In genomic region chr2:176822060-176822459, GRCh38 we compare ENCODE assay signal across 27 cellular contexts.
"Had no signal": no experiment of that assay in that cellular context is flagged by ENCODE, and none has a peak within 500 bp of the region (broad histone marks: within the 10 kb centered on the region; RNA-seq: fewer than 3 reads in every experiment).

No MANE protein-coding gene starts in this region.

- H3K36me3 Mint-ChIP-seq: stimulated activated effector memory CD8-positive, alpha-beta T cell treated with anti-CD3 and anti-CD28 coated beads, Interleukin-12 subunit alpha, Interleukin-12 subunit beta, amount 100 ng/mL, for 72 hours; stimulated activated memory B cell treated with anti-CD40 and anti-IgM and Interleukin-4, amounts not matched to agents 10 μg/mL and 1 μg/mL and 100 μg/mL, for 72 hours; stimulated activated naive B cell treated with anti-CD40 and anti-IgM and Interleukin-4, amounts not matched to agents 10 μg/mL and 1 μg/mL and 100 μg/mL, for 72 hours; type B pancreatic cell had no signal

- H3K9me3 ChIP-seq: stomach, suprapubic skin, testis, thoracic aorta, thyroid gland, tibial artery, tibial nerve, transverse colon, upper lobe of left lung, upper lobe of right lung, uterus, vagina had no signal

- H3K4me1 ChIP-seq: stomach, suprapubic skin, testis, thyroid gland, tibial artery, tibial nerve, transverse colon, upper lobe of left lung, upper lobe of right lung had no signal

- DNase-seq: stimulated activated CD4-positive, alpha-beta T cell treated with anti-CD3 and anti-CD28 coated beads, Interleukin-2, amount 100 ng/mL, for 48 hours; stimulated activated CD4-positive, alpha-beta T cell treated with anti-CD3 and anti-CD28 coated beads, Interleukin-4, amount 100 ng/mL, for 1 hour; stimulated activated CD4-positive, alpha-beta T cell treated with anti-CD3 and anti-CD28 coated beads, Interleukin-4, amount 100 ng/mL, for 24 hours; stimulated activated CD4-positive, alpha-beta T cell treated with anti-CD3 and anti-CD28 coated beads, Interleukin-4, amount 100 ng/mL, for 4 hours; stimulated activated CD8-positive, alpha-beta memory T cell treated with anti-CD3 and anti-CD28 coated beads, Interleukin-4, amount 100 ng/mL, for 48 hours; stimulated activated naive B cell treated with anti-CD40 and anti-IgM and Interleukin-4, amounts not matched to agents 10 μg/mL and 1 μg/mL and 100 μg/mL, for 72 hours; stimulated activated naive CD4-positive, alpha-beta T cell; stimulated activated naive CD4-positive, alpha-beta T cell treated with Interleukin-2 at 50 U/mL for 16 hours; stimulated activated naive CD8-positive, alpha-beta T cell treated with anti-CD3 and anti-CD28 coated beads, Interleukin-15, amount 100 ng/mL, for 72 hours; stimulated activated naive CD8-positive, alpha-beta T cell treated with anti-CD3 and anti-CD28 coated beads, Interleukin-15, Interleukin-2, amounts not matched to agents 100 U/mL and 50 U/mL, for 24 hours; stomach; substantia nigra; testis; thyroid gland; tibial artery; transverse colon; upper lobe of left lung; upper lobe of right lung; uterus had no signal

- H3K4me1 Mint-ChIP-seq: stimulated activated memory B cell treated with anti-CD40 and anti-IgM and Interleukin-4, amounts not matched to agents 10 μg/mL and 1 μg/mL and 100 μg/mL, for 72 hours; stimulated activated naive B cell treated with anti-CD40 and anti-IgM and Interleukin-4, amounts not matched to agents 10 μg/mL and 1 μg/mL and 100 μg/mL, for 72 hours had no signal

- H3K27ac Mint-ChIP-seq: stimulated activated effector memory CD8-positive, alpha-beta T cell treated with anti-CD3 and anti-CD28 coated beads, Interleukin-12 subunit alpha, Interleukin-12 subunit beta, amount 100 ng/mL, for 72 hours; stimulated activated memory B cell treated with anti-CD40 and anti-IgM and Interleukin-4, amounts not matched to agents 10 μg/mL and 1 μg/mL and 100 μg/mL, for 72 hours; stimulated activated naive B cell treated with anti-CD40 and anti-IgM and Interleukin-4, amounts not matched to agents 10 μg/mL and 1 μg/mL and 100 μg/mL, for 72 hours; stimulated activated naive CD8-positive, alpha-beta T cell treated with anti-CD3 and anti-CD28 coated beads, Interleukin-15, amount 100 ng/mL, for 72 hours; stimulated activated naive CD8-positive, alpha-beta T cell treated with anti-CD3 and anti-CD28 coated beads, Interleukin-15, Interleukin-2, amounts not matched to agents 100 ng/mL and 50 ng/mL, for 24 hours; type B pancreatic cell had no signal

- H3K4me3 Mint-ChIP-seq: stimulated activated effector memory CD8-positive, alpha-beta T cell treated with anti-CD3 and anti-CD28 coated beads, Interleukin-12 subunit alpha, Interleukin-12 subunit beta, amount 100 ng/mL, for 72 hours; stimulated activated memory B cell treated with anti-CD40 and anti-IgM and Interleukin-4, amounts not matched to agents 10 μg/mL and 1 μg/mL and 100 μg/mL, for 72 hours; stimulated activated naive B cell treated with anti-CD40 and anti-IgM and Interleukin-4, amounts not matched to agents 10 μg/mL and 1 μg/mL and 100 μg/mL, for 72 hours; stimulated activated naive CD8-positive, alpha-beta T cell treated with anti-CD3 and anti-CD28 coated beads, Interleukin-15, amount 100 ng/mL, for 72 hours; stimulated activated naive CD8-positive, alpha-beta T cell treated with anti-CD3 and anti-CD28 coated beads, Interleukin-15, Interleukin-2, amounts not matched to agents 100 ng/mL and 50 ng/mL, for 24 hours; type B pancreatic cell had no signal

- H3K27me3 ChIP-seq: testis, thyroid gland, transverse colon, upper lobe of left lung, upper lobe of right lung, uterus, vagina had no signal

- ATAC-seq: stimulated activated effector memory CD8-positive, alpha-beta T cell treated with anti-CD3 and anti-CD28 coated beads, Interleukin-12 subunit alpha, Interleukin-12 subunit beta, amount 100 ng/mL, for 72 hours; stimulated activated memory B cell treated with anti-CD40 and anti-IgM and Interleukin-4, amounts not matched to agents 10 μg/mL and 1 μg/mL and 100 μg/mL, for 72 hours; stimulated activated naive B cell treated with anti-CD40 and anti-IgM and Interleukin-4, amounts not matched to agents 10 μg/mL and 1 μg/mL and 100 μg/mL, for 72 hours; stimulated activated naive CD8-positive, alpha-beta T cell treated with anti-CD3 and anti-CD28 coated beads, Interleukin-15, amount 100 ng/mL, for 72 hours; stimulated activated naive CD8-positive, alpha-beta T cell treated with anti-CD3 and anti-CD28 coated beads, Interleukin-15, Interleukin-2, amounts not matched to agents 100 U/mL and 50 U/mL, for 24 hours; upper lobe of right lung had no signal

- H3K4me3 ChIP-seq: stomach, suprapubic skin, testis, thoracic aorta, thyroid gland, tibial artery, tibial nerve, transverse colon, upper lobe of left lung, upper lobe of right lung, uterus, vagina had no signal

- H3K9me3 Mint-ChIP-seq: stimulated activated effector memory CD8-positive, alpha-beta T cell treated with anti-CD3 and anti-CD28 coated beads, Interleukin-12 subunit alpha, Interleukin-12 subunit beta, amount 100 ng/mL, for 72 hours; stimulated activated memory B cell treated with anti-CD40 and anti-IgM and Interleukin-4, amounts not matched to agents 10 μg/mL and 1 μg/mL and 100 μg/mL, for 72 hours; stimulated activated naive B cell treated with anti-CD40 and anti-IgM and Interleukin-4, amounts not matched to agents 10 μg/mL and 1 μg/mL and 100 μg/mL, for 72 hours; stimulated activated naive CD8-positive, alpha-beta T cell treated with anti-CD3 and anti-CD28 coated beads, Interleukin-15, amount 100 ng/mL, for 72 hours; stimulated activated naive CD8-positive, alpha-beta T cell treated with anti-CD3 and anti-CD28 coated beads, Interleukin-15, Interleukin-2, amounts not matched to agents 100 ng/mL and 50 ng/mL, for 24 hours; type B pancreatic cell had no signal

- H3K27me3 Mint-ChIP-seq: stimulated activated naive CD8-positive, alpha-beta T cell treated with anti-CD3 and anti-CD28 coated beads, Interleukin-15, amount 100 ng/mL, for 72 hours; stimulated activated naive CD8-positive, alpha-beta T cell treated with anti-CD3 and anti-CD28 coated beads, Interleukin-15, Interleukin-2, amounts not matched to agents 100 ng/mL and 50 ng/mL, for 24 hours had no signal

- H3K27ac ChIP-seq: stomach, suprapubic skin, testis, thoracic aorta, thyroid gland, tibial artery, tibial nerve, transverse colon, upper lobe of left lung, upper lobe of right lung, uterus, vagina had no signal

- H3K36me3 ChIP-seq: stomach, suprapubic skin, thoracic aorta, thyroid gland, tibial artery, tibial nerve, transverse colon, upper lobe of left lung, upper lobe of right lung, uterus, vagina had no signal
